ENCODE assay signal across 8 cellular contexts in the genomic region with DNA sequence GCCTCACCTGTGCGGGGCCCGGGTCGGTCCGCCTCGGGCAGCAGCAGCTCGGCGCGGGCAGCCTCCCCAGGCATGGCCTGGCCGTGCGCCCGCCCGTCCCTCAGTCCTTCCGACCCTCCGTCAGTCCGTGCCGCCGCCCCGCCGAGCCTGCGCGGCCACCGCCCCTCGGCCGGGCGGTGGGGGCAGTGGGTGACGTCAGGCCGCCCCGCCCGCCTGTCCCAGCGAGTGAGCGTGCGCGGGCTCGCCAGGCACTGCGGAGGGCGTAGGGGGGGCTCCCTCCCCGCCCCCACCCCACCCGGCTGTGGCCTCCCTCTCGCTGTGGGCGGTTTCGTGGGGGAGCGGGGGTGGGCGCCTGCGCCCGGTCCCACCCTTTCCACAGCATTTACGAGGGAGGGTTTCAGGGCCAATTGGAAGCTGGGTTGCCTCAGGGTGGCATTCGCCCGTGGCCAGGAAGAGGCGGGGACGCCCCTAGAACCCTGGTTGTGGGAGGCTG. TPM values are rescaled to one million over a fixed set of nuclear protein-coding genes. Genes with fewer than 3 reads are reported as not detected.
A peak's percentile ranks its signal among the peaks of the same experiment; 100 is the strongest.
DNase-seq lines count a peak whose midpoint lies in the region; ATAC-seq and TF ChIP-seq lines count a peak whose summit lies in the region.

A gene with protein sequence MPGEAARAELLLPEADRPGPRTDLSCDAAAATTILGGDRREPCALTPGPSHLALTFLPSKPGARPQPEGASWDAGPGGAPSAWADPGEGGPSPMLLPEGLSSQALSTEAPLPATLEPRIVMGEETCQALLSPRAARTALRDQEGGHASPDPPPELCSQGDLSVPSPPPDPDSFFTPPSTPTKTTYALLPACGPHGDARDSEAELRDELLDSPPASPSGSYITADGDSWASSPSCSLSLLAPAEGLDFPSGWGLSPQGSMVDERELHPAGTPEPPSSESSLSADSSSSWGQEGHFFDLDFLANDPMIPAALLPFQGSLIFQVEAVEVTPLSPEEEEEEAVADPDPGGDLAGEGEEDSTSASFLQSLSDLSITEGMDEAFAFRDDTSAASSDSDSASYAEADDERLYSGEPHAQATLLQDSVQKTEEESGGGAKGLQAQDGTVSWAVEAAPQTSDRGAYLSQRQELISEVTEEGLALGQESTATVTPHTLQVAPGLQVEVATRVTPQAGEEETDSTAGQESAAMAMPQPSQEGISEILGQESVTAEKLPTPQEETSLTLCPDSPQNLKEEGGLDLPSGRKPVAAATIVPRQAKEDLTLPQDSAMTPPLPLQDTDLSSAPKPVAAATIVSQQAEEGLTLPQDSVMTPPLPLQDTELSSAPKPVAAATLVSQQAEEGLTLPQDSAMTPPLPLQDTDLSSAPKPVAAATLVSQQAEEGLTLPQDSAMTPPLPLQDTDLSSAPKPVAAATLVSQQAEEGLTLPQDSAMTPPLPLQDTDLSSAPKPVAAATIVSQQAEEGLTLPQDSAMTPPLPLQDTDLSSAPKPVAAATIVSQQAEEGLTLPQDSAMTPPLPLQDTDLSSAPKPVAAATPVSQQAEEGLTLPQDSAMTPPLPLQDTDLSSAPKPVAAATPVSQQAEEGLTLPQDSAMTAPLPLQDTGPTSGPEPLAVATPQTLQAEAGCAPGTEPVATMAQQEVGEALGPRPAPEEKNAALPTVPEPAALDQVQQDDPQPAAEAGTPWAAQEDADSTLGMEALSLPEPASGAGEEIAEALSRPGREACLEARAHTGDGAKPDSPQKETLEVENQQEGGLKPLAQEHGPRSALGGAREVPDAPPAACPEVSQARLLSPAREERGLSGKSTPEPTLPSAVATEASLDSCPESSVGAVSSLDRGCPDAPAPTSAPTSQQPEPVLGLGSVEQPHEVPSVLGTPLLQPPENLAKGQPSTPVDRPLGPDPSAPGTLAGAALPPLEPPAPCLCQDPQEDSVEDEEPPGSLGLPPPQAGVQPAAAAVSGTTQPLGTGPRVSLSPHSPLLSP (N-terminal part only) (minus strand): TSS at position 149 of the 493 bp plus-strand sequence. CDS start 75 bp downstream, at position 74.

- H3K27ac ChIP-seq in layer of hippocampus (ENCODE audit: low read depth, low read length): peak within 1 kb of the TSS; percentile 91

- peak; percentile 70 for ATAC-seq in stimulated activated effector memory CD8-positive, alpha-beta T cell treated with anti-CD3 and anti-CD28 coated beads, Interleukin-12 subunit alpha, Interleukin-12 subunit beta, amount 100 ng/mL, for 72 hours
- ATAC-seq in GM19397 (IDR thresholded peaks at IDR 0.05; ENCODE audit: unreplicated experiment): no peak
- ATAC-seq in GM18868 (IDR thresholded peaks at IDR 0.05; ENCODE audit: unreplicated experiment): no peak

- DNase-seq in G401 (ENCODE audit: low spot score): peak; percentile 78
- peak; percentile 82 for DNase-seq in NCI-H82 (lab: John Stamatoyannopoulos, UW)
- no peak for DNase-seq in choroid plexus epithelial cell (ENCODE audit: low read depth)
- peak in 1 of 2 donors; percentile 64 for DNase-seq in stimulated activated effector memory CD8-positive, alpha-beta T cell treated with anti-CD3 and anti-CD28 coated beads, Interleukin-12 subunit alpha, Interleukin-12 subunit beta, amount 100 ng/mL, for 72 hours (ENCODE audit: low spot score in 2 of 2)
- no peak for DNase-seq in NOMO-1 (lab: John Stamatoyannopoulos, UW; ENCODE audit: unreplicated experiment in 2 of 2)

- no peaks in the 10 kb centered on the region for H3K9me3 Mint-ChIP-seq in stimulated activated effector memory CD8-positive, alpha-beta T cell treated with anti-CD3 and anti-CD28 coated beads, Interleukin-12 subunit alpha, Interleukin-12 subunit beta, amount 100 ng/mL, for 72 hours

- peak within 1 kb of the TSS; percentile 77 for H3K4me3 Mint-ChIP-seq in stimulated activated effector memory CD8-positive, alpha-beta T cell treated with anti-CD3 and anti-CD28 coated beads, Interleukin-12 subunit alpha, Interleukin-12 subunit beta, amount 100 ng/mL, for 72 hours

- TF ChIP-seq CTCF in choroid plexus epithelial cell (conservative IDR thresholded peaks at IDR 0.05; ENCODE audit: low read depth, low read length): no peak

- H3K36me3 Mint-ChIP-seq in stimulated activated effector memory CD8-positive, alpha-beta T cell treated with anti-CD3 and anti-CD28 coated beads, Interleukin-12 subunit alpha, Interleukin-12 subunit beta, amount 100 ng/mL, for 72 hours: peaks cover 6% of the 10 kb centered on the region

- H3K27ac Mint-ChIP-seq in stimulated activated effector memory CD8-positive, alpha-beta T cell treated with anti-CD3 and anti-CD28 coated beads, Interleukin-12 subunit alpha, Interleukin-12 subunit beta, amount 100 ng/mL, for 72 hours: peak within 1 kb of the TSS; percentile 54

- in situ Hi-C loops in G401 (cut with HindIII; ENCODE audit: low sequenced_read_pairs): no loop called here

- H3K4me1 Mint-ChIP-seq in stimulated activated effector memory CD8-positive, alpha-beta T cell treated with anti-CD3 and anti-CD28 coated beads, Interleukin-12 subunit alpha, Interleukin-12 subunit beta, amount 100 ng/mL, for 72 hours: peaks cover 9% of the 10 kb centered on the region

- H3K27me3 ChIP-seq in layer of hippocampus (ENCODE audit: control insufficient read depth, insufficient read depth, low read length): no peaks in the 10 kb centered on the region

- peak within 1 kb of the TSS; percentile 55 for H3K4me3 ChIP-seq in choroid plexus epithelial cell (ENCODE audit: low read depth, low read length)

RNA-seq across cellular contexts. Expression of the gene that starts here (rescaled TPM):
- not detected in 2 replicates for total RNA-seq in G401 (2014; rRNA removed; shearing (Covaris generic))

Comparison
In these comparisons a context has a peak if more than half of its experiments do, and no peak if none do; other contexts are left out.
1. Peak in DNase-seq in G401; RNA of the gene not detected or under 1 TPM.